Comparison of ENCODE assay signal across 8 cellular contexts in the genomic region with DNA sequence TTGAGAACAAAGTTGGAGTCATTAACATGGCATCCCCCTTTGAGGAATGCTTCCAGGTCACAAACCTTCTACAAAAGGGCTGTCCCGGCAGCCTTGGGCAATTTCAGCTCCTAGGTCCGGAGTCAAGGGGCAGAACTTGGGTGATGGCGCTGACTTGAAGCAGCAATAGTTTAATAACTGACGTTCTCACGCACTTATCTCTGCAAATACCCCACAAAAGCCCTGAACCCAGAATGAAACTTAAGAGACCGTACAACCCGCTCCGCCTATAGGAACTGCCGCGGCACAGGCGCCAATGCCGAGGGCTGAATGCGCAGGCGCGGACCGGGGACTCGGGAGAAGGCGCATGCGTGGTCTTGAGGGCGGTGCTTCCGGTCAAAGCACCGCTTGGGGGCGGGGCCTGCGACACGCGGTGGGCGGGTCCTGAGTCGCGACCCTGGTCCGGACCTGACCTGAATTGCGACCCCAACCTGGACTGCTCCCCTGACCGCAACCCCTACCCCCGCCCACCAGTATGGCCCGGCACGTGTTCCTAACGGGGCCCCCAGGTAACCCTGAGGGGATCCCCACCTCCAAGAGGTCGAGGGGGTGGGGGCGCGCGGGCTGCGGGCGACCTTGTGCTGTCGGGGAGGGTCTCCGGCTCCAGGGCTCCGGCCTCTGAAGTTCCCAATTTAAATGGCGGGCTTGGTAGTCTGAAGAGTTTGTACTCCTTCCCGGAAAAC. TPM values are rescaled to one million over a fixed set of nuclear protein-coding genes. Genes with fewer than 3 reads are reported as not detected.
A peak's percentile ranks its signal among the peaks of the same experiment; 100 is the strongest.
DNase-seq lines count a peak whose midpoint lies in the region; ATAC-seq, FAIRE-seq and TF ChIP-seq lines count a peak whose summit lies in the region.

A gene with protein sequence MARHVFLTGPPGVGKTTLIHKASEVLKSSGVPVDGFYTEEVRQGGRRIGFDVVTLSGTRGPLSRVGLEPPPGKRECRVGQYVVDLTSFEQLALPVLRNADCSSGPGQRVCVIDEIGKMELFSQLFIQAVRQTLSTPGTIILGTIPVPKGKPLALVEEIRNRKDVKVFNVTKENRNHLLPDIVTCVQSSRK (plus strand): TSS at position 415 of the 722 bp plus-strand sequence. CDS start 100 bp downstream, at position 515.

- DNase-seq in CMK (ENCODE audit: low read depth) (peak; percentile 93), HS-5 (ENCODE audit: low read depth) (peak; percentile 74), NOMO-1 treated with DMSO at 0.1 percent for 48 hours (lab: John Stamatoyannopoulos, UW; ENCODE audit: unreplicated experiment) (peak; percentile 82), H1 (ENCODE audit: low read depth in 1 of 2, low spot score in 2 of 2) (peak; percentile 88 to 99), mesenchymal stem cell (peak; percentile 91)
- peak; percentile 90 to 93 for DNase-seq in activated CD8-positive, alpha-beta memory T cell treated with anti-CD3 and anti-CD28 coated beads for 4 hours (ENCODE audit: low read depth in 2 of 2)
- peak; percentile 92 for DNase-seq in stimulated activated CD8-positive, alpha-beta memory T cell treated with anti-CD3 and anti-CD28 coated beads, Interleukin-12 subunit alpha, Interleukin-12 subunit beta, amount 100 ng/mL, for 4 hours (ENCODE audit: low read depth)

- peak within 1 kb of the TSS; percentile 93 for H4K5ac ChIP-seq in H1 (ENCODE audit: insufficient read length, low read depth, low read length)

- peak within 1 kb of the TSS; percentile 90 for H3K56ac ChIP-seq in H1 (replicated peaks; ENCODE audit: insufficient read length, low read depth, low read length)

- H2BK15ac ChIP-seq in H1 (ENCODE audit: low read length) (no peak within 1 kb of the TSS), mesenchymal stem cell (ENCODE audit: low read depth, poor library complexity, severe bottlenecking) (peak within 1 kb of the TSS; percentile 97)

- H3K4me2 ChIP-seq in H1 (ENCODE audit: insufficient read depth in 1 of 2, low read depth in 2 of 2, low read length in 2 of 2) (peak within 1 kb of the TSS; percentile 78 to 86), mesenchymal stem cell (ENCODE audit: low read length, poor library complexity, severe bottlenecking) (peak within 1 kb of the TSS; percentile 73)

- peak within 1 kb of the TSS; percentile 86 for H3K27ac ChIP-seq in H1 (ENCODE audit: low read depth, low read length)
- H3K27ac ChIP-seq in mesenchymal stem cell (ENCODE audit: low read length, poor library complexity, severe bottlenecking) = peak within 1 kb of the TSS; percentile 98

- no peaks in the 10 kb centered on the region; the same call in 1 of the 2 replicates for H3K79me1 ChIP-seq in H1 (ENCODE audit: low read depth, low read length)
- peaks cover 5% of the 10 kb centered on the region for H3K79me1 ChIP-seq in mesenchymal stem cell (replicated peaks; ENCODE audit: low read length, poor library complexity, severe bottlenecking)

- peaks cover 5% of the 10 kb centered on the region for H3K23me2 ChIP-seq in H1 (ENCODE audit: low read depth, low read length)

- H3K4me3 ChIP-seq in H1 (ENCODE audit: extremely low read depth in 1 of 4, insufficient read depth in 2 of 4, low read depth in 3 of 4, low read length in 4 of 4) (peak within 1 kb of the TSS; percentile 75 to 94 (median 88)), mesenchymal stem cell (ENCODE audit: insufficient read depth in 1 of 2, low read depth in 1 of 2, low read length in 2 of 2) (peak within 1 kb of the TSS; percentile 87 to 89)

- peak within 1 kb of the TSS; percentile 94 for H3K18ac ChIP-seq in H1 (ENCODE audit: extremely low read depth, low read length)
- peak within 1 kb of the TSS; percentile 81 to 93 for H3K18ac ChIP-seq in mesenchymal stem cell (ENCODE audit: low read depth in 1 of 2, low read length in 2 of 2)

- H4K20me1 ChIP-seq in H1 (replicated peaks in 1 of 2; ENCODE audit: control insufficient read depth in 1 of 2, insufficient read depth in 2 of 2, low read length in 2 of 2) = peaks cover 0 to 3% of the 10 kb centered on the region in 2 experiments

- no peak within 1 kb of the TSS for H2BK20ac ChIP-seq in H1 (ENCODE audit: low read length)

- WGBS in H1 (ENCODE audit: extremely low coverage in 1 of 2, insufficient coverage in 1 of 2, insufficient read length in 1 of 2, insufficient replicate concordance in 2 of 2, low coverage in 1 of 2, low lambda C conversion rate in 2 of 2, missing lambda C conversion rate in 1 of 2), 2 experiments = 3% methylated on average over 34 of the region's 47 CpGs; no CpG with 5 or more reads in 1 of the 2 experiments
- WGBS in mesenchymal stem cell = under 1% methylated on average over 45 of the region's 47 CpGs

- peaks cover 5 to 43% of the 10 kb centered on the region in 2 experiments; a peak in 3 of 4 replicates for H3K79me2 ChIP-seq in H1 (ENCODE audit: control insufficient read depth in 1 of 2, insufficient read depth in 2 of 2, low read length in 2 of 2)

- no peaks in the 10 kb centered on the region for H3K27me3 ChIP-seq in H1 (replicated peaks in 1 of 4; ENCODE audit: control insufficient read depth in 3 of 4, extremely low read depth in 1 of 4, insufficient read depth in 3 of 4, low read length in 3 of 4)
- no peaks in the 10 kb centered on the region for H3K27me3 ChIP-seq in mesenchymal stem cell (ENCODE audit: control insufficient read depth in 1 of 2, insufficient read depth in 1 of 2, low read length in 2 of 2)

- peak; percentile 73 for ATAC-seq in GM19468 (IDR thresholded peaks at IDR 0.05; ENCODE audit: extremely low read depth, unreplicated experiment)

- peaks cover 2 to 20% (median 10%) of the 10 kb centered on the region in 4 experiments; a peak in 5 of 7 replicates for H3K4me1 ChIP-seq in H1 (replicated peaks in 1 of 4; ENCODE audit: control insufficient read depth in 3 of 4, insufficient read depth in 4 of 4, low read length in 3 of 4)
- peaks cover 3% of the 10 kb centered on the region for H3K4me1 ChIP-seq in mesenchymal stem cell (ENCODE audit: control insufficient read depth, insufficient read depth, low read depth, low read length)

- no peak for TF ChIP-seq EP300 in H1 (IDR thresholded peaks at IDR 0.05; ENCODE audit: borderline replicate concordance in 1 of 2, low read depth in 2 of 2, low read length in 2 of 2)

- TF ChIP-seq RAD21 in H1 (IDR thresholded peaks at IDR 0.05 in 1 of 2, conservative IDR thresholded peaks at IDR 0.05 in 1 of 2; ENCODE audit: low read depth in 2 of 2, low read length in 2 of 2) = peak in 1 of 2 experiments; percentile 3; a peak in 1 of 4 replicates

- H2AFZ ChIP-seq in H1 (ENCODE audit: low read length) (peak within 1 kb of the TSS; percentile 97), mesenchymal stem cell (ENCODE audit: low read depth, low read length) (peak within 1 kb of the TSS; percentile 75)

- H3K9ac ChIP-seq in H1 (replicated peaks in 1 of 4; ENCODE audit: extremely low read depth in 1 of 4, low read depth in 3 of 4, low read length in 3 of 4) (peak within 1 kb of the TSS; percentile 63 to 81 (median 74)), mesenchymal stem cell (ENCODE audit: low read length) (peak within 1 kb of the TSS; percentile 91)

- peak in 1 of 2 experiments; percentile 86; a peak in 2 of 3 replicates for TF ChIP-seq POLR2A in H1 (IDR thresholded peaks at IDR 0.05; ENCODE audit: control extremely low read depth in 1 of 2, low read depth in 2 of 2, low read length in 2 of 2)

- H3K9me3 ChIP-seq in H1 (ENCODE audit: insufficient read depth in 2 of 2, low read depth in 1 of 2, low read length in 1 of 2) (no peaks in the 10 kb centered on the region), mesenchymal stem cell (ENCODE audit: control insufficient read depth, low read length) (no peaks in the 10 kb centered on the region)

- no peak within 1 kb of the TSS for H2BK120ac ChIP-seq in H1 (replicated peaks; ENCODE audit: low read depth, low read length)
- H2BK120ac ChIP-seq in mesenchymal stem cell (ENCODE audit: low read depth, low read length) = peak within 1 kb of the TSS; percentile 92

- H2BK12ac ChIP-seq in H1 (ENCODE audit: low read depth, low read length) (no peak within 1 kb of the TSS), mesenchymal stem cell (ENCODE audit: low read length in 2 of 2) (peak within 1 kb of the TSS in 1 of 2 experiments; percentile 35)

- FAIRE-seq in H1 (lab: Jason Lieb, UNC) = peak; percentile 76

- peak within 1 kb of the TSS; percentile 94; the same call in 1 of the 2 replicates for H4K8ac ChIP-seq in H1 (ENCODE audit: extremely low read depth, insufficient read depth, low read length)
- H4K8ac ChIP-seq in mesenchymal stem cell (ENCODE audit: low read length) = peak within 1 kb of the TSS; percentile 95

- H2BK5ac ChIP-seq in H1 (ENCODE audit: low read depth, low read length) = peak within 1 kb of the TSS; percentile 76; the same call in 1 of the 2 replicates
- peak within 1 kb of the TSS; percentile 90 for H2BK5ac ChIP-seq in mesenchymal stem cell (ENCODE audit: low read depth, low read length, poor library complexity, severe bottlenecking)

- POLR2A ChIA-PET in H1 (lab: Charles Lee; ENCODE audit: partially characterized antibody) = interaction anchor here (0.5 to 0.9 kb wide), 2 partner anchors 124 to 223 kb away, joined by 3 read pairs; no protein-coding TSS in a partner anchor

- TF ChIP-seq CTCF in H1 (IDR thresholded peaks at IDR 0.05; ENCODE audit: control extremely low read depth in 1 of 3, insufficient read depth in 1 of 3, low read depth in 1 of 3, low read length in 3 of 3) = no peak

- H3K4ac ChIP-seq in H1 (replicated peaks; ENCODE audit: insufficient read length, low read depth, low read length) (no peak within 1 kb of the TSS), mesenchymal stem cell (ENCODE audit: low read depth in 1 of 2, low read length in 2 of 2) (peak within 1 kb of the TSS; percentile 71 to 82)

- peak within 1 kb of the TSS; percentile 82 for H4K91ac ChIP-seq in H1 (replicated peaks; ENCODE audit: insufficient read length, low read length)
- peak within 1 kb of the TSS; percentile 92 for H4K91ac ChIP-seq in mesenchymal stem cell (ENCODE audit: low read length)

- H3K36me3 ChIP-seq in H1 (ENCODE audit: control insufficient read depth in 2 of 4, insufficient read depth in 4 of 4, low read length in 3 of 4) = no peaks in the 10 kb centered on the region
- no peaks in the 10 kb centered on the region for H3K36me3 ChIP-seq in mesenchymal stem cell (ENCODE audit: control insufficient read depth in 1 of 2, insufficient read depth in 2 of 2, low read depth in 1 of 2, low read length in 2 of 2)

- CTCF ChIA-PET in H1 (lab: Charles Lee; ENCODE audit: partially characterized antibody) = no interaction called here

- no peak within 1 kb of the TSS for H2AK5ac ChIP-seq in H1 (ENCODE audit: low read depth, low read length)
- H2AK5ac ChIP-seq in mesenchymal stem cell (ENCODE audit: low read length, severe bottlenecking) = peak within 1 kb of the TSS; percentile 81

- H3K23ac ChIP-seq in H1 (ENCODE audit: insufficient read length) (no peak within 1 kb of the TSS), mesenchymal stem cell (ENCODE audit: low read length in 2 of 2) (no peak within 1 kb of the TSS)

- H3K14ac ChIP-seq in H1 (ENCODE audit: insufficient read length) (no peak within 1 kb of the TSS), mesenchymal stem cell (ENCODE audit: low read length in 2 of 2) (no peak within 1 kb of the TSS)

RNA-seq across cellular contexts. Expression of the gene that starts here (rescaled TPM):
- total RNA-seq in H1 (2021; fragmentation: NEBNext Ultra II Directional; extraction: Animal tissue kit (Norgen Biotek cat#: 25700)) = 68.6 and 73.1 TPM in 2 replicates
- 17.3 and 22.6 TPM in 2 replicates for polyA plus RNA-seq in H1 (2011; rRNA removed)
- polyA plus RNA-seq in H1 (2011; cell fraction: cytosol; rRNA removed) = 27.6 TPM
- 22.2 TPM for polyA plus RNA-seq in H1 (2011; cell fraction: nucleus; rRNA removed)
- 70.9 to 94.3 TPM (median 85.5 TPM) in 4 replicates for polyA plus RNA-seq in H1 (2012, experiment 1 of 2)
- polyA plus RNA-seq in H1 (2012, experiment 2 of 2) = 50.5 TPM
- 61.7 TPM for polyA plus RNA-seq in H1 (2013, experiment 1 of 2)
- 63.0 TPM for polyA plus RNA-seq in H1 (2013, experiment 2 of 2)
- polyA minus RNA-seq in H1 (2011; rRNA and poly(A)+ RNA removed) = 23.6 and 28.6 TPM in 2 replicates
- polyA minus RNA-seq in H1 (2011; cell fraction: cytosol; rRNA and poly(A)+ RNA removed) = 24.2 TPM
- 51.5 TPM for polyA minus RNA-seq in H1 (2011; cell fraction: nucleus; rRNA and poly(A)+ RNA removed)
- polyA plus RNA-seq in mesenchymal stem cell (2013, experiment 1 of 2) = 33.9 TPM
- 34.1 TPM for polyA plus RNA-seq in mesenchymal stem cell (2013, experiment 2 of 2)

Comparison
In these comparisons a context has a peak if more than half of its experiments do, and no peak if none do; other contexts are left out.
1. Peak in every context shown above with its lines: DNase-seq, ATAC-seq, H3K4me3 ChIP-seq and H3K27ac ChIP-seq.